In the genomic region with DNA sequence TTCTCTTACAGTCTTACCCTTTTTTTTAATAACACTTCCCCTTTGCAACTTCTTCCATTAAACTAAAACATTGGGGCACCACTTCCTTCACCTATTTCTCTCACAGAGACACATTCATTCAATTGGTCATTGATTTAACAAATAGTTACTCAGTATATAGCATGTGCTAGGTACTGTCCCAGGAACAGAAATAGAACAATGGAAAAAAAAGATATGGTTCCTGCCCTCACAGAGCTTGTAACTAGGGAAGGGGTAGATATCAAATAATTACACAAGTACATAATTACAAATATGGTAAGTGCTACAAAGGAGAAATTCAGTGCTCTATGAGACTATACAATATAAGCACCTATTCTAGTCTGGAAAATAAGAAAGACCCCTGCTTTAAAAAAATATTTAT, we compare ENCODE assay signal across 3 cellular contexts.
"Had no signal": no experiment of that assay in that cellular context is flagged by ENCODE, and none has a peak within 500 bp of the region (broad histone marks: within the 10 kb centered on the region; RNA-seq: fewer than 3 reads in every experiment).

No MANE protein-coding gene starts in this region.

- DNase-seq: GDM1, GF-D8 had no signal

- ATAC-seq: GM12878 had no signal
